In the genomic region with DNA sequence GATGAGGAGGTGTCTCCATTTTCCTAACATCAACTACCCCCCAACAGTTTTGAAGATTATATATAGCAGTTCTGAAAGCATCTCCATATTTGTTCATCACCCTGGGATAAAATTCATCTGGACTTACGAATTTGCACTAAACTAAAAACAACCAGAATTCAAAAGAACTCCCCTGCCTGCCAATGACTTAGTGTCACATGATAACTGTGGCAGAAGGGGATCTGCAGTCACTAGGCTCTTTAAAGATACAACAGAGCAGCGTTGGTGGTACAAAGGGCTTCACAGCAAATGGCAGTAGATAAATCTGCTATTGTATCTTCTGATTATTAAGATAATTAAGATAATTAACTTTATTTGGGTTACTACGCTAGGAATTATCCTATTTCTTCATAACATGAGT, we compare ENCODE assay signal across 16 cellular contexts.
"Had no signal": no experiment of that assay in that cellular context is flagged by ENCODE, and none has a peak within 500 bp of the region (broad histone marks: within the 10 kb centered on the region; RNA-seq: fewer than 3 reads in every experiment).

No MANE protein-coding gene starts in this region.

- H3K27me3 ChIP-seq: SJSA1 had no signal

- H3K4me3 ChIP-seq: SJSA1, SK-N-MC had no signal

- DNase-seq: KBM-7; MV-4-11; NCI-H1048; NCI-H1436 treated with DMSO at 0.1 percent for 48 hours; NCI-H1694; NCI-H1930; NCI-H2081; NCI-H510A treated with DMSO at 0.1 percent for 48 hours; NCI-H526; NCI-H82; NK-92 treated with Interleukin-12 subunit alpha and Interleukin-12 subunit beta, amount 100 ng/mL, for 24 hours; PC-3; SIG-M5 had no signal

- H3K9me3 ChIP-seq: SJSA1 had no signal

- H3K27ac ChIP-seq: HL-60, SJSA1, SK-N-MC had no signal
